27 cellular contexts compared by ENCODE assay signal in the genomic region with DNA sequence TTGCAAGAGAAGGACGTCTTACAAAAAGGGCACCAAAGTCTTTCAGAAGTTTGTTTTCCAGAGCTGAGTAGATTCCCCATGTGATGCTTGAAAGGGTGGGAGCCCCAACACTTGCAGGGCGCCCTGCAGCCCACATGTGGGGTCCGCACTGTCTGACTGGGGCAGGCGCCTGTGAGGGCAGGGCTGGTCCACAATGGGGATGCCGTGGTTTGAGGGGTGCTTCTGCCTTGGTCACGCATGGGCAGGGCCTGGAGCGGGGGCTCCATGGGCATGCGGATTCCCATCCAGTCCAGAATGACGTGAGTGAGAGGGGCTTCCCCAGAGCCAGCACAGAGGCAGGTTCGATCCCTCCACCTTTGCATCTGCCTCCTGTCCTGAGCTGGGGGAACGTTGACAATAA.
"Had no signal": no experiment of that assay in that cellular context is flagged by ENCODE, and none has a peak within 500 bp of the region (broad histone marks: within the 10 kb centered on the region; RNA-seq: fewer than 3 reads in every experiment).

No MANE protein-coding gene starts in this region.

- DNase-seq: activated CD4-positive, alpha-beta memory T cell treated with anti-CD3 and anti-CD28 coated beads, Interleukin-2, amount 10 ng/mL, durations not matched to agents 7 days and 5 days; activated CD4-positive, alpha-beta T cell treated with anti-CD3 and anti-CD28 coated beads for 36 hours; activated CD4-positive, alpha-beta T cell treated with anti-CD3 and anti-CD28 coated beads, Interleukin-2, amount 10 ng/mL, durations not matched to agents 24 days and 14 days; activated CD4-positive, CD25-positive, alpha-beta regulatory T cell; activated CD4-positive, CD25-positive, alpha-beta regulatory T cell treated with anti-CD3 and anti-CD28 coated beads, Interleukin-2, amount 50 U/mL, for 72 hours; activated CD8-positive, alpha-beta memory T cell treated with anti-CD3 and anti-CD28 coated beads, Interleukin-2, amount 50 U/mL, for 48 hours; activated effector memory CD4-positive, alpha-beta T cell treated with Interleukin-2 at 50 U/mL for 16 hours; activated gamma-delta T cell treated with Interleukin-2 at 50 U/mL for 16 hours; activated naive CD4-positive, alpha-beta T cell treated with anti-CD3 and anti-CD28 coated beads, Interleukin-2, amount 50 U/mL, for 16 hours; activated naive CD4-positive, alpha-beta T cell treated with Interleukin-2 at 50 U/mL for 16 hours; activated T-cell treated with anti-CD3 and anti-CD28 coated beads for 4 hours; activated T-cell treated with anti-CD3 and anti-CD28 coated beads, Interleukin-2, amount 50 U/mL, for 24 hours; activated T-cell treated with anti-CD3 and anti-CD28 coated beads, Interleukin-2, amount 50 U/mL, for 72 hours; amniotic stem cell; aorta; body of pancreas; caudate nucleus; cortex of kidney; dermis blood vessel endothelial cell; effector CD4-positive, alpha-beta T cell; esophagus squamous epithelium; foreskin melanocyte; T-helper 1 cell; T-helper 17 cell; T1000 had no signal

- H3K27ac ChIP-seq: body of pancreas, epithelial cell of prostate, esophagus squamous epithelium, gastroesophageal sphincter had no signal

- H3K4me3 ChIP-seq: body of pancreas, esophagus squamous epithelium, gastroesophageal sphincter had no signal

- H3K27me3 ChIP-seq: body of pancreas, gastroesophageal sphincter had no signal

- ATAC-seq: activated CD4-positive, alpha-beta T cell treated with anti-CD3 and anti-CD28 coated beads for 36 hours; activated T-cell treated with anti-CD3 and anti-CD28 coated beads, Interleukin-2, amount 50 U/mL, for 72 hours; body of pancreas; gastroesophageal sphincter; T-helper 17 cell had no signal

- H3K36me3 ChIP-seq: esophagus squamous epithelium, gastroesophageal sphincter had no signal
